Comparison of ENCODE assay signal across 1 cellular context in genomic region chr6:130282234-130282995, GRCh38.
A peak's percentile ranks its signal among the peaks of the same experiment; 100 is the strongest.
TF ChIP-seq lines count a peak whose summit lies in the region.

No MANE protein-coding gene starts in this region.

TF ChIP-seq in K562, 482 proteins besides CTCF, POLR2A, EP300 and RAD21:
- TF ChIP-seq DEAF1 (CRISPR knock-in tag; IDR thresholded peaks at IDR 0.05) = peak; percentile 18; the same call in 1 of the 2 replicates
- TF ChIP-seq HINFP (tag; conservative IDR thresholded peaks at IDR 0.05; ENCODE audit: low read depth) = no peak
- TF ChIP-seq STAT6 (CRISPR knock-in tag; IDR thresholded peaks at IDR 0.05) = no peak
- no peak for TF ChIP-seq MEF2D (tag; conservative IDR thresholded peaks at IDR 0.05; ENCODE audit: low read depth)
- TF ChIP-seq PHTF2 (CRISPR knock-in tag; IDR thresholded peaks at IDR 0.05) = no peak
- no peak for TF ChIP-seq SREBF1 (IDR thresholded peaks at IDR 0.05; ENCODE audit: borderline replicate concordance, low read depth, low read length)
- no peak for TF ChIP-seq NKRF (IDR thresholded peaks at IDR 0.05; ENCODE audit: borderline replicate concordance)
- no peak for TF ChIP-seq EWSR1 (IDR thresholded peaks at IDR 0.05; ENCODE audit: borderline replicate concordance, low read depth, partially characterized antibody)
- no peak for TF ChIP-seq SIX5 (IDR thresholded peaks at IDR 0.05; ENCODE audit: borderline replicate concordance in 1 of 2, insufficient read depth in 1 of 2, low read depth in 1 of 2, low read length in 2 of 2)
- TF ChIP-seq SNRNP70 (optimal IDR thresholded peaks at IDR 0.05; ENCODE audit: low read depth, low read length) = no peak
- TF ChIP-seq SMC3 (conservative IDR thresholded peaks at IDR 0.05; ENCODE audit: insufficient read depth, low read depth, low read length) = peak; percentile 32; the same call in 1 of the 2 replicates
- TF ChIP-seq E2F4 (CRISPR knock-in tag; IDR thresholded peaks at IDR 0.05; ENCODE audit: low read depth) = no peak
- no peak for TF ChIP-seq CBFA2T3 (IDR thresholded peaks at IDR 0.05)
